In genomic region chr17:48195910-48196309, GRCh38 we compare ENCODE assay signal across 18 cellular contexts.
DNase-seq lines count a peak whose midpoint lies in the region; ATAC-seq, FAIRE-seq and TF ChIP-seq lines count a peak whose summit lies in the region.
"Had no signal": no experiment of that assay in that cellular context is flagged by ENCODE, and none has a peak within 500 bp of the region (broad histone marks: within the 10 kb centered on the region; RNA-seq: fewer than 3 reads in every experiment).

No MANE protein-coding gene starts in this region.

- POLR2A ChIA-PET in HepG2 (lab: Yijun Ruan, JAX) = no interaction called here
- POLR2A ChIA-PET in K562 (lab: Yijun Ruan, JAX) = interaction anchor here (0.6 to 1.5 kb wide), 3 partner anchors 8 to 257 kb away, joined by 3 to 5 read pairs (median 4); no protein-coding TSS in a partner anchor

- no peaks in the 10 kb centered on the region for H3K79me2 ChIP-seq in HepG2 (ENCODE audit: insufficient read depth, low read length)
- H3K79me2 ChIP-seq in K562 (ENCODE audit: control insufficient read depth, insufficient read depth, low read length) = no peaks in the 10 kb centered on the region

- no peaks in the 10 kb centered on the region for H4K20me1 ChIP-seq in HepG2 (ENCODE audit: insufficient read depth, low read length)
- no peaks in the 10 kb centered on the region for H4K20me1 ChIP-seq in K562 (replicated peaks; ENCODE audit: control insufficient read depth, insufficient read depth, low read length)

- CTCF ChIA-PET in HepG2 (lab: Yijun Ruan, JAX; ENCODE audit: low intra/inter-chr PET ratio, low total read pairs) = no interaction called here
- CTCF ChIA-PET in K562 (lab: Yijun Ruan, JAX; ENCODE audit: low intra/inter-chr PET ratio) = interaction anchor here (0.6 kb wide), 1 partner anchor 9 kb away, joined by 3 read pairs; no protein-coding TSS in a partner anchor

- H3K4me2 ChIP-seq in HepG2 (ENCODE audit: low read depth, low read length) = no peak overlapping the region
- no peak overlapping the region for H3K4me2 ChIP-seq in K562 (ENCODE audit: insufficient read depth, low read length)

- no peaks in the 10 kb centered on the region for H3K36me3 ChIP-seq in HepG2 (replicated peaks in 1 of 2; ENCODE audit: control insufficient read depth in 1 of 2, insufficient read depth in 2 of 2, low read length in 2 of 2)
- H3K36me3 ChIP-seq in right lobe of liver = no peaks in the 10 kb centered on the region
- no peaks in the 10 kb centered on the region for H3K36me3 ChIP-seq in K562 (ENCODE audit: control insufficient read depth, insufficient read depth, low read length)
- H3K36me3 ChIP-seq: HAP-1 had no signal

- BruUV-seq in HepG2 (replicated peaks; lab: Mats Ljungman, UMichigan) = no TSS peak
- BruUV-seq in K562 (replicated peaks; lab: Mats Ljungman, UMichigan) = no TSS peak

- TF ChIP-seq CTCF in HepG2 (CRISPR knock-in tag; IDR thresholded peaks at IDR 0.05) (no peak), right lobe of liver (IDR thresholded peaks at IDR 0.05) (no peak), K562 (IDR thresholded peaks at IDR 0.05 in 2 of 3, conservative IDR thresholded peaks at IDR 0.05 in 1 of 3; ENCODE audit: insufficient read depth in 2 of 3, low read depth in 1 of 3, low read length in 3 of 3) (no peak), GM10266 (IDR thresholded peaks at IDR 0.05; ENCODE audit: control insufficient read depth, insufficient read depth, low read depth, missing control alignments) (no peak)

- FAIRE-seq in HepG2 (lab: Jason Lieb, UNC) (no peak), GM12891 (lab: Jason Lieb, UNC) (peak; percentile 9), K562 (lab: Jason Lieb, UNC) (no peak)
- FAIRE-seq: GM12878, GM18507, H54 had no signal

- no peak for DNase-seq in HepG2 (ENCODE audit: low spot score)
- no peak for DNase-seq in right lobe of liver
- no peak for DNase-seq in GM12891 (ENCODE audit: insufficient read length, low spot score)
- no peak for DNase-seq in K562 (ENCODE audit: extremely low read depth in 1 of 4, low spot score in 3 of 4)
- no peak for DNase-seq in DMS153 treated with DMSO at 0.1 percent for 48 hours (lab: John Stamatoyannopoulos, UW; ENCODE audit: unreplicated experiment)
- DNase-seq in cortex of kidney (lab: John Stamatoyannopoulos, UW) = no peak
- DNase-seq in GM10266 (ENCODE audit: extremely low spot score) = no peak
- DNase-seq: 8988T; C1 segment of cervical spinal cord; Calu3; CD4-positive, alpha-beta memory T cell; COR-L47; DND-41; GOT3 had no signal

- no peak for TF ChIP-seq EP300 in HepG2 (IDR thresholded peaks at IDR 0.05; ENCODE audit: low read depth in 2 of 2, low read length in 2 of 2)
- TF ChIP-seq EP300 in HepG2 (CRISPR knock-in tag; IDR thresholded peaks at IDR 0.05; ENCODE audit: borderline replicate concordance) = no peak
- no peak for TF ChIP-seq EP300 in K562 (IDR thresholded peaks at IDR 0.05; ENCODE audit: low read length)

- intact Hi-C loops in HepG2 (cut with micrococcal nuclease; ENCODE audit: unreplicated experiment) (no loop called here), right lobe of liver (cut with DNase I) (no loop called here), K562 (cut with micrococcal nuclease) (no loop called here)

- H2AFZ ChIP-seq in HepG2 (ENCODE audit: low read length) (no peak overlapping the region), K562 (ENCODE audit: low read depth, low read length) (no peak overlapping the region)

- no peak overlapping the region for H3K27ac ChIP-seq in HepG2 (ENCODE audit: extremely low read length, insufficient read depth, low read length)
- H3K27ac ChIP-seq in right lobe of liver = no peak overlapping the region
- no peak overlapping the region for H3K27ac ChIP-seq in K562 (ENCODE audit: extremely low read depth, low read depth, low read length)

- H3K27me3 ChIP-seq in HepG2 (ENCODE audit: control insufficient read depth in 1 of 2, insufficient read depth in 2 of 2, low read length in 2 of 2) (peaks cover 0 to 41% of the 10 kb centered on the region in 2 experiments; a peak in 3 of 5 replicates), right lobe of liver (no peaks in the 10 kb centered on the region), K562 (ENCODE audit: control insufficient read depth in 2 of 2, insufficient read depth in 2 of 2, low read length in 2 of 2) (peaks cover 12 to 21% of the 10 kb centered on the region in 2 experiments)

- TF ChIP-seq POLR2A in HepG2 (IDR thresholded peaks at IDR 0.05; ENCODE audit: insufficient read depth in 1 of 2, low read depth in 2 of 2, low read length in 2 of 2) (no peak), right lobe of liver (IDR thresholded peaks at IDR 0.05) (no peak), GM12891 (IDR thresholded peaks at IDR 0.05; ENCODE audit: low read depth, low read length) (no peak), K562 (conservative IDR thresholded peaks at IDR 0.05) (no peak)

- TF ChIP-seq RAD21 in HepG2 (CRISPR knock-in tag; IDR thresholded peaks at IDR 0.05) (no peak), K562 (CRISPR knock-in tag; conservative IDR thresholded peaks at IDR 0.05 in 1 of 2, IDR thresholded peaks at IDR 0.05 in 1 of 2) (no peak)

- in situ Hi-C loops in HepG2 (cut with HindIII; ENCODE audit: extremely low pct_ligation_motif_present, low pct_unique_long_range_greater_than_20kb) = no loop called here
- in situ Hi-C loops in K562 (cut with MboI) = no loop called here

- H3K4me1 ChIP-seq in HepG2 (ENCODE audit: insufficient read depth, low read length) (no peaks in the 10 kb centered on the region), right lobe of liver (peaks cover 0 to 7% (median 0%) of the 10 kb centered on the region in 4 donors), K562 (replicated peaks in 1 of 2; ENCODE audit: control insufficient read depth in 2 of 2, insufficient read depth in 2 of 2, low read length in 2 of 2) (peaks cover 0 to 5% of the 10 kb centered on the region in 2 experiments; a peak in 1 of 5 replicates)

- no peaks in the 10 kb centered on the region for H3K9me3 ChIP-seq in HepG2 (ENCODE audit: low read length)
- H3K9me3 ChIP-seq in right lobe of liver = no peaks in the 10 kb centered on the region
- H3K9me3 ChIP-seq in K562 (replicated peaks; ENCODE audit: control insufficient read depth, insufficient read depth, low read depth, low read length) = no peaks in the 10 kb centered on the region
- H3K9me3 ChIP-seq: HAP-1 had no signal

- H3K4me3 ChIP-seq in HepG2 (replicated peaks in 1 of 3; ENCODE audit: insufficient read depth in 1 of 3, low read depth in 2 of 3, low read length in 3 of 3) (no peak overlapping the region), right lobe of liver (no peak overlapping the region), K562 (no peak overlapping the region)
- H3K4me3 ChIP-seq: GM12878, HAP-1 had no signal

- H3K9me1 ChIP-seq in K562 (ENCODE audit: control insufficient read depth, insufficient read depth, low read length) = no peaks in the 10 kb centered on the region

- ATAC-seq in HepG2 (no peak), right lobe of liver (no peak), K562 (no peak)
- ATAC-seq: GM12878 had no signal

- H3K9ac ChIP-seq in HepG2 (ENCODE audit: insufficient read depth, low read depth, low read length) (no peak overlapping the region), K562 (ENCODE audit: insufficient read depth in 1 of 2, low read depth in 2 of 2, low read length in 2 of 2) (no peak overlapping the region)

TF ChIP-seq in HepG2, 621 proteins besides CTCF, POLR2A, EP300 and RAD21:
- 0 out of 2 replicates have a peak, but pooled peaks have one; percentile 7 for TF ChIP-seq ZNF629 (CRISPR knock-in tag; conservative IDR thresholded peaks at IDR 0.05)
- TF ChIP-seq CHCHD3 (CRISPR knock-in tag; IDR thresholded peaks at IDR 0.05) = no peak
- no peak for TF ChIP-seq KMT2B (CRISPR knock-in tag; IDR thresholded peaks at IDR 0.05)

TF ChIP-seq in GM12891, 5 proteins besides CTCF, POLR2A, EP300 and RAD21:
- TF ChIP-seq PAX5 (IDR thresholded peaks at IDR 0.05; ENCODE audit: insufficient read depth, low read length, severe bottlenecking) (no peak), POLR2AphosphoS5 (IDR thresholded peaks at IDR 0.05; ENCODE audit: low read depth, low read length) (no peak), SPI1 (IDR thresholded peaks at IDR 0.05; ENCODE audit: low read depth, low read length) (no peak), TAF1 (IDR thresholded peaks at IDR 0.05; ENCODE audit: low read depth, low read length) (no peak), POU2F2 (IDR thresholded peaks at IDR 0.05; ENCODE audit: low read depth, low read length) (no peak)

TF ChIP-seq in K562, 482 proteins besides CTCF, POLR2A, EP300 and RAD21 (continues in another document):
- TF ChIP-seq RBM25 (IDR thresholded peaks at IDR 0.05; ENCODE audit: low read depth, low read length, severe bottlenecking) (peak; percentile 93), MCM7 (IDR thresholded peaks at IDR 0.05) (no peak), CHD4 (IDR thresholded peaks at IDR 0.05; ENCODE audit: insufficient read depth, insufficient replicate concordance, low read depth, low read length, poor library complexity, severe bottlenecking) (peak; percentile 31), BMI1 (IDR thresholded peaks at IDR 0.05; ENCODE audit: low read length) (no peak), DDX20 (tag; IDR thresholded peaks at IDR 0.05; ENCODE audit: low read depth) (no peak), E4F1 (CRISPR knock-in tag; IDR thresholded peaks at IDR 0.05; ENCODE audit: borderline replicate concordance) (no peak), HMGN3 (IDR thresholded peaks at IDR 0.05; ENCODE audit: borderline replicate concordance, extremely low read depth, insufficient read length, low read depth, low read length) (no peak)

Comparison
In these comparisons a context has a peak if more than half of its experiments do, and no peak if none do; other contexts are left out.
1. Of the 241 proteins assayed by ChIP-seq in both HepG2 and K562: peak only in HepG2: none; only in K562: ADNP and CHD4; in both: none; in neither: 238; mixed calls (peak in some experiments, not most) for 1.